Comparison of ENCODE assay signal across 12 cellular contexts in genomic region chr3:120052225-120052624, GRCh38. TPM values are rescaled to one million over a fixed set of nuclear protein-coding genes. Genes with fewer than 3 reads are reported as not detected.
DNase-seq lines count a peak whose midpoint lies in the region; ATAC-seq and TF ChIP-seq lines count a peak whose summit lies in the region.
"Had no signal": no experiment of that assay in that cellular context is flagged by ENCODE, and none has a peak within 500 bp of the region (broad histone marks: within the 10 kb centered on the region; RNA-seq: fewer than 3 reads in every experiment).

No MANE protein-coding gene starts in this region.

- H3K9me3 Mint-ChIP-seq in activated naive CD8-positive, alpha-beta T cell treated with anti-CD3 and anti-CD28 coated beads, Interleukin-2, amount 50 U/mL, for 24 hours = peaks cover 22% of the 10 kb centered on the region

- no peaks in the 10 kb centered on the region for H3K27me3 ChIP-seq in thyroid gland
- no peaks in the 10 kb centered on the region for H3K27me3 ChIP-seq in osteoblast (ENCODE audit: insufficient read depth, low read length)
- H3K27me3 ChIP-seq: SJSA1, spleen had no signal

- H3K4me3 ChIP-seq in GM12865 (ENCODE audit: low read depth, low read length) (no peak overlapping the region), thyroid gland (replicated peaks in 1 of 3) (no peak overlapping the region), osteoblast (ENCODE audit: insufficient read depth, low read length) (no peak overlapping the region)
- H3K4me3 ChIP-seq: SJSA1, spleen had no signal

- TF ChIP-seq CTCF in GM12865 (IDR thresholded peaks at IDR 0.05; ENCODE audit: insufficient read depth, low read depth, low read length, missing control alignments) = no peak
- TF ChIP-seq CTCF in thyroid gland (IDR thresholded peaks at IDR 0.05) = no peak
- no peak for TF ChIP-seq CTCF in osteoblast (IDR thresholded peaks at IDR 0.05; ENCODE audit: extremely low read depth, low read depth, low read length)

- peaks cover 91% of the 10 kb centered on the region for H4K20me1 ChIP-seq in osteoblast (ENCODE audit: insufficient read depth, low read length)

- H3K4me2 ChIP-seq in osteoblast (ENCODE audit: insufficient read depth, low read length) = no peak overlapping the region

- H3K27ac ChIP-seq in thyroid gland (no peak overlapping the region), osteoblast (ENCODE audit: low read depth, low read length) (no peak overlapping the region)
- H3K27ac ChIP-seq: SJSA1, spleen had no signal

- DNase-seq in GM12865 (ENCODE audit: low read depth) = peak; percentile 61
- no peak for DNase-seq in activated naive CD8-positive, alpha-beta T cell treated with anti-CD3 and anti-CD28 coated beads, Interleukin-2, amount 50 U/mL, for 24 hours
- no peak for DNase-seq in thyroid gland
- DNase-seq in middle frontal gyrus (ENCODE audit: extremely low spot score, low spot score) = no peak
- DNase-seq in SKM-1 (lab: John Stamatoyannopoulos, UW; ENCODE audit: unreplicated experiment) = no peak
- no peak for DNase-seq in osteoblast (ENCODE audit: insufficient read length, low spot score, missing footprints)
- DNase-seq: activated gamma-delta T cell treated with Interleukin-2 at 50 U/mL for 16 hours, NCI-H187 treated with DMSO at 0.1 percent for 48 hours, spleen had no signal

- peak overlapping the region; percentile 38 for H3K27ac Mint-ChIP-seq in activated naive CD8-positive, alpha-beta T cell treated with anti-CD3 and anti-CD28 coated beads, Interleukin-2, amount 50 U/mL, for 24 hours

- WGBS in thyroid gland, 2 donors = 55 to 65% methylated on average over 2 of the region's 2 CpGs

- H3K36me3 ChIP-seq in thyroid gland (no peaks in the 10 kb centered on the region), osteoblast (ENCODE audit: insufficient read depth, low read length) (no peaks in the 10 kb centered on the region)
- H3K36me3 ChIP-seq: spleen had no signal

- H2AFZ ChIP-seq in osteoblast (ENCODE audit: low read length) = no peak overlapping the region

- no peak overlapping the region for H3K4me3 Mint-ChIP-seq in activated naive CD8-positive, alpha-beta T cell treated with anti-CD3 and anti-CD28 coated beads, Interleukin-2, amount 50 U/mL, for 24 hours

- H3K36me3 Mint-ChIP-seq in activated naive CD8-positive, alpha-beta T cell treated with anti-CD3 and anti-CD28 coated beads, Interleukin-2, amount 50 U/mL, for 24 hours (ENCODE audit: low read depth) = peaks cover 27% of the 10 kb centered on the region

- peaks cover 68% of the 10 kb centered on the region for H3K4me1 Mint-ChIP-seq in activated naive CD8-positive, alpha-beta T cell treated with anti-CD3 and anti-CD28 coated beads, Interleukin-2, amount 50 U/mL, for 24 hours

- intact Hi-C loops in thyroid gland (cut with DNase I) = no loop called here

- peaks cover 100% of the 10 kb centered on the region for H3K79me2 ChIP-seq in osteoblast (ENCODE audit: insufficient read depth, low read length)

- no peaks in the 10 kb centered on the region for H3K27me3 Mint-ChIP-seq in activated naive CD8-positive, alpha-beta T cell treated with anti-CD3 and anti-CD28 coated beads, Interleukin-2, amount 50 U/mL, for 24 hours

- ATAC-seq in GM19438 (IDR thresholded peaks at IDR 0.05; ENCODE audit: low read depth, unreplicated experiment) (peak; percentile 84), HG03045 (IDR thresholded peaks at IDR 0.05; ENCODE audit: unreplicated experiment) (peak; percentile 66)
- peak; percentile 61 for ATAC-seq in activated naive CD8-positive, alpha-beta T cell treated with anti-CD3 and anti-CD28 coated beads, Interleukin-2, amount 50 U/mL, for 24 hours

- H3K4me1 ChIP-seq in thyroid gland = peaks cover 7 to 14% of the 10 kb centered on the region in 2 donors
- H3K4me1 ChIP-seq in osteoblast (ENCODE audit: insufficient read depth, low read length) = no peaks in the 10 kb centered on the region

- TF ChIP-seq POLR2A in thyroid gland (IDR thresholded peaks at IDR 0.05) = no peak

- no peaks in the 10 kb centered on the region for H3K9me3 ChIP-seq in thyroid gland
- H3K9me3 ChIP-seq in osteoblast (ENCODE audit: low read depth, low read length) = no peaks in the 10 kb centered on the region
- H3K9me3 ChIP-seq: SJSA1 had no signal

RNA-seq across cellular contexts. Expression of gene GSK3B, which starts 42.0 kb away (rescaled TPM):
- total RNA-seq in thyroid gland (10 to 100 TPM; 35.0 to 53.2 (median 44.0) TPM), osteoblast (79.9 and 87.9 TPM in 2 replicates)
